Comparison of ENCODE assay signal across 13 cellular contexts in genomic region chr4:81164623-81165416, GRCh38. TPM values are rescaled to one million over a fixed set of nuclear protein-coding genes. Genes with fewer than 3 reads are reported as not detected.
DNase-seq lines count a peak whose midpoint lies in the region; ATAC-seq and TF ChIP-seq lines count a peak whose summit lies in the region.
"Had no signal": no experiment of that assay in that cellular context is flagged by ENCODE, and none has a peak within 500 bp of the region (broad histone marks: within the 10 kb centered on the region; RNA-seq: fewer than 3 reads in every experiment).

No MANE protein-coding gene starts in this region.

- no TSS peak for BruUV-seq in Panc1 (replicated peaks; lab: Mats Ljungman, UMichigan)

- H3K27ac ChIP-seq in Panc1 (ENCODE audit: low read length), result no peak overlapping the region
- H3K27ac ChIP-seq: psoas muscle had no signal

- H3K27me3 ChIP-seq in Panc1 (ENCODE audit: control insufficient read depth, insufficient read depth, low read length), result no peaks in the 10 kb centered on the region

- H3K4me3 ChIP-seq in Panc1 (ENCODE audit: low read depth in 2 of 2, low read length in 2 of 2), result peak overlapping the region in 1 of 2 experiments; percentile 3; a peak in 1 of 4 replicates
- H3K4me3 ChIP-seq: psoas muscle had no signal

- DNase-seq in stimulated activated CD4-positive, alpha-beta T cell treated with anti-CD3 and anti-CD28 coated beads, Interleukin-15, amount 100 ng/mL, for 24 hours, result peak; percentile 26
- no peak for DNase-seq in stimulated activated CD4-positive, alpha-beta T cell treated with anti-CD3 and anti-CD28 coated beads, Interleukin-4, amount 100 ng/mL, for 4 hours
- peak; percentile 90 for DNase-seq in Panc1 (ENCODE audit: low read depth, low spot score)
- DNase-seq in fibroblast of gingiva (ENCODE audit: low read depth), result peak; percentile 12
- peak; percentile 3 for DNase-seq in stromal cell of bone marrow (ENCODE audit: low read depth)
- no peak for DNase-seq in RPMI8226
- DNase-seq in NCI-H2029 (lab: John Stamatoyannopoulos, UW), result no peak
- DNase-seq: CD4-positive, alpha-beta T cell; central memory CD4-positive, alpha-beta T cell; KG1; psoas muscle had no signal

- ATAC-seq in Panc1 (peak; percentile 96), HG02884 (IDR thresholded peaks at IDR 0.05; ENCODE audit: unreplicated experiment) (no peak)
- ATAC-seq: psoas muscle had no signal

- no peaks in the 10 kb centered on the region for H3K9me3 ChIP-seq in Panc1 (ENCODE audit: control insufficient read depth, insufficient read depth, low read depth, low read length)
- H3K9me3 ChIP-seq: psoas muscle had no signal

- intact Hi-C loops in Panc1 (cut with micrococcal nuclease; ENCODE audit: unreplicated experiment), result no loop called here

- POLR2A ChIA-PET in Panc1 (lab: Charles Lee), result interaction anchor here (0.5 kb wide), 1 partner anchor 36 kb away, joined by 3 read pairs; no protein-coding TSS in a partner anchor

- in situ Hi-C loops in Panc1 (cut with HindIII; ENCODE audit: low pct_unique_long_range_greater_than_20kb, low sequenced_read_pairs), result no loop called here

- CTCF ChIA-PET in Panc1 (lab: Charles Lee), result no interaction called here

- no peaks in the 10 kb centered on the region for H3K4me1 ChIP-seq in Panc1 (ENCODE audit: control insufficient read depth, insufficient read depth, low read length)
- H3K4me1 ChIP-seq: psoas muscle had no signal

- no peak for TF ChIP-seq CTCF in Panc1 (IDR thresholded peaks at IDR 0.05)

- H3K36me3 ChIP-seq in Panc1 (ENCODE audit: control insufficient read depth, insufficient read depth, low read length), result no peaks in the 10 kb centered on the region

RNA-seq across cellular contexts. Expression of gene PRKG2, which starts 50.2 kb away (rescaled TPM):
- total RNA-seq in Panc1 (2021; ENCODE audit: unreplicated experiment), result 0.59 TPM
- polyA plus RNA-seq in Panc1 (2012; ENCODE audit: insufficient read length), result 0.07 TPM
- total RNA-seq: lung microvascular endothelial cell had no signal

Comparison
In these comparisons a context has a peak if more than half of its experiments do, and no peak if none do; other contexts are left out.
1. DNase-seq: peak in stimulated activated CD4-positive, alpha-beta T cell treated with anti-CD3 and anti-CD28 coated beads, Interleukin-15, amount 100 ng/mL, for 24 hours (single experiment), Panc1 (single experiment), fibroblast of gingiva (single experiment) and stromal cell of bone marrow (single experiment); none in stimulated activated CD4-positive, alpha-beta T cell treated with anti-CD3 and anti-CD28 coated beads, Interleukin-4, amount 100 ng/mL, for 4 hours (0 of 2), RPMI8226 (single experiment) and NCI-H2029 (single experiment).